ENCODE assay signal across 28 cellular contexts in genomic region chr4:31580843-31581242, GRCh38.
"Had no signal": no experiment of that assay in that cellular context is flagged by ENCODE, and none has a peak within 500 bp of the region (broad histone marks: within the 10 kb centered on the region; RNA-seq: fewer than 3 reads in every experiment).

No MANE protein-coding gene starts in this region.

- H3K4me3 ChIP-seq: left lung, lower lobe of right lung, ovary, right atrium auricular region, skin epidermis, suprapubic skin, thoracic aorta, tibial artery, upper lobe of right lung had no signal

- H3K36me3 ChIP-seq: left lung, lower lobe of right lung, ovary, right atrium auricular region, suprapubic skin, thoracic aorta, tibial artery, upper lobe of right lung had no signal

- H3K9me3 Mint-ChIP-seq: nephron; neural crest cell; stimulated activated effector memory CD8-positive, alpha-beta T cell treated with anti-CD3 and anti-CD28 coated beads, Interleukin-12 subunit alpha, Interleukin-12 subunit beta, amount 100 ng/mL, for 72 hours; stimulated activated naive CD8-positive, alpha-beta T cell treated with anti-CD3 and anti-CD28 coated beads, Interleukin-15, Interleukin-2, amounts not matched to agents 100 ng/mL and 50 ng/mL, for 24 hours had no signal

- DNase-seq: hypothalamus; immature natural killer cell; kidney; left colon; left lung; lower lobe of right lung; mammary epithelial cell; mesenchymal stem cell; naive thymus-derived CD8-positive, alpha-beta T cell; ovary; stimulated activated CD4-positive, alpha-beta T cell treated with anti-CD3 and anti-CD28 coated beads, Interleukin-12 subunit alpha, Interleukin-12 subunit beta, amount 100 ng/mL, for 4 hours; stimulated activated CD4-positive, alpha-beta T cell treated with anti-CD3 and anti-CD28 coated beads, Interleukin-15, amount 100 ng/mL, for 24 hours; stimulated activated CD4-positive, alpha-beta T cell treated with anti-CD3 and anti-CD28 coated beads, Interleukin-2, amount 100 ng/mL, for 24 hours; stimulated activated CD4-positive, alpha-beta T cell treated with anti-CD3 and anti-CD28 coated beads, Interleukin-4, amount 100 ng/mL, for 24 hours; stimulated activated naive CD4-positive, alpha-beta T cell; tibial artery; trophoblast cell; upper lobe of right lung had no signal

- H3K27me3 Mint-ChIP-seq: naive thymus-derived CD8-positive, alpha-beta T cell; progenitor cell of endocrine pancreas; stimulated activated naive CD8-positive, alpha-beta T cell treated with anti-CD3 and anti-CD28 coated beads, Interleukin-15, Interleukin-2, amounts not matched to agents 100 ng/mL and 50 ng/mL, for 24 hours had no signal

- H3K36me3 Mint-ChIP-seq: immature natural killer cell; naive thymus-derived CD8-positive, alpha-beta T cell; stimulated activated effector memory CD8-positive, alpha-beta T cell treated with anti-CD3 and anti-CD28 coated beads, Interleukin-12 subunit alpha, Interleukin-12 subunit beta, amount 100 ng/mL, for 72 hours had no signal

- H3K27ac Mint-ChIP-seq: immature natural killer cell; naive thymus-derived CD8-positive, alpha-beta T cell; nephron; progenitor cell of endocrine pancreas; stimulated activated effector memory CD8-positive, alpha-beta T cell treated with anti-CD3 and anti-CD28 coated beads, Interleukin-12 subunit alpha, Interleukin-12 subunit beta, amount 100 ng/mL, for 72 hours; stimulated activated naive CD8-positive, alpha-beta T cell treated with anti-CD3 and anti-CD28 coated beads, Interleukin-15, Interleukin-2, amounts not matched to agents 100 ng/mL and 50 ng/mL, for 24 hours had no signal

- H3K4me1 ChIP-seq: left lung, lower lobe of right lung, right atrium auricular region, suprapubic skin, tibial artery, upper lobe of right lung had no signal

- H3K27me3 ChIP-seq: left lung, ovary, right atrium auricular region, suprapubic skin, tibial artery, upper lobe of right lung had no signal

- H3K4me3 Mint-ChIP-seq: immature natural killer cell; naive thymus-derived CD8-positive, alpha-beta T cell; nephron; neural crest cell; stimulated activated effector memory CD8-positive, alpha-beta T cell treated with anti-CD3 and anti-CD28 coated beads, Interleukin-12 subunit alpha, Interleukin-12 subunit beta, amount 100 ng/mL, for 72 hours; stimulated activated naive CD8-positive, alpha-beta T cell treated with anti-CD3 and anti-CD28 coated beads, Interleukin-15, Interleukin-2, amounts not matched to agents 100 ng/mL and 50 ng/mL, for 24 hours had no signal

- H3K27ac ChIP-seq: left lung, lower lobe of right lung, ovary, right atrium auricular region, skin epidermis, suprapubic skin, thoracic aorta, tibial artery, upper lobe of right lung had no signal

- ATAC-seq: left colon; left lung; lower lobe of right lung; naive thymus-derived CD8-positive, alpha-beta T cell; sciatic nerve; stimulated activated effector memory CD8-positive, alpha-beta T cell treated with anti-CD3 and anti-CD28 coated beads, Interleukin-12 subunit alpha, Interleukin-12 subunit beta, amount 100 ng/mL, for 72 hours; upper lobe of right lung had no signal

- H3K4me1 Mint-ChIP-seq: immature natural killer cell; naive thymus-derived CD8-positive, alpha-beta T cell; stimulated activated effector memory CD8-positive, alpha-beta T cell treated with anti-CD3 and anti-CD28 coated beads, Interleukin-12 subunit alpha, Interleukin-12 subunit beta, amount 100 ng/mL, for 72 hours had no signal

- H3K9me3 ChIP-seq: left lung, lower lobe of right lung, ovary, right atrium auricular region, suprapubic skin, thoracic aorta, tibial artery, upper lobe of right lung had no signal
